ENCODE assay signal across 8 cellular contexts in the genomic region with DNA sequence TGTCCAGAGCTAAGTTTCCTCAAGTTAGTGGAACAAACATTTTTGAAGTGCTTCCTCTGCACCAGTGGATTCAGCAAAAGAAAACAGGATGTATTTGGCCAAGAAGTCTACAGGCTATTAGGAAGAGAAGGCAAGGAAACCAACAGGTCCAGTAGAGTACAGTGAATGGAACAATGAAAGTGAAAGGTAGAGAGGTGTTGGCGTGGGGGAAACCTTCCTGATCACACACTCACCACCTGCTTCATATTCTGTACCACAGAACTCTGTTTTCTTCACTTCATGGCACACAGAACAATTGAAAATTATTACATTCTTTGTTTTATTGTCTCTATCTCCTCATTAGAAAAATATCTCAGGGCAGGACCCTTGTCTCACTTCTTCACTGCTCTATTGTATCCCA.
"Had no signal": no experiment of that assay in that cellular context is flagged by ENCODE, and none has a peak within 500 bp of the region (broad histone marks: within the 10 kb centered on the region; RNA-seq: fewer than 3 reads in every experiment).

No MANE protein-coding gene starts in this region.

- ATAC-seq: GM12878 had no signal

- DNase-seq: GDM1, GF-D8 had no signal

- FAIRE-seq: G401.6, GM12878, GM12891, GM12892, GM18507, GM19239 had no signal

- H3K4me3 ChIP-seq: GM12878 had no signal
